Comparison of ENCODE assay signal across 13 cellular contexts in genomic region chr16:15618392-15618791, GRCh38. TPM values are rescaled to one million over a fixed set of nuclear protein-coding genes. Genes with fewer than 3 reads are reported as not detected.
DNase-seq lines count a peak whose midpoint lies in the region; ATAC-seq and TF ChIP-seq lines count a peak whose summit lies in the region.
"Had no signal": no experiment of that assay in that cellular context is flagged by ENCODE, and none has a peak within 500 bp of the region (broad histone marks: within the 10 kb centered on the region; RNA-seq: fewer than 3 reads in every experiment).

No MANE protein-coding gene starts in this region.

- ATAC-seq in left cardiac atrium (peak; percentile 44 to 81), T-cell (replicated peaks in 1 of 4) (no peak)
- no peak for ATAC-seq in stimulated activated memory B cell treated with anti-CD40 and anti-IgM and Interleukin-4, amounts not matched to agents 10 μg/mL and 1 μg/mL and 100 μg/mL, for 72 hours

- H3K4me3 Mint-ChIP-seq in T-cell = no peak overlapping the region
- no peak overlapping the region for H3K4me3 Mint-ChIP-seq in stimulated activated memory B cell treated with anti-CD40 and anti-IgM and Interleukin-4, amounts not matched to agents 10 μg/mL and 1 μg/mL and 100 μg/mL, for 72 hours
- H3K4me3 Mint-ChIP-seq: activated naive CD8-positive, alpha-beta T cell treated with anti-CD3 and anti-CD28 coated beads, Interleukin-2, amount 10 ng/mL, durations not matched to agents 7 days and 5 days had no signal

- intact Hi-C loops in left cardiac atrium (cut with DNase I) = no loop called here

- H3K4me3 ChIP-seq in right atrium auricular region (no peak overlapping the region), fibroblast of mammary gland (ENCODE audit: control insufficient read depth, low read depth, low read length) (no peak overlapping the region)
- H3K4me3 ChIP-seq: BLaER1 had no signal

- peak overlapping the region in 1 of 2 donors; percentile 33 for H3K27ac ChIP-seq in right atrium auricular region
- H3K27ac ChIP-seq: BLaER1 had no signal

- H3K36me3 ChIP-seq in right atrium auricular region = peaks cover 86% of the 10 kb centered on the region

- peak overlapping the region; percentile 32 to 41 for H3K27ac Mint-ChIP-seq in T-cell
- H3K27ac Mint-ChIP-seq in stimulated activated memory B cell treated with anti-CD40 and anti-IgM and Interleukin-4, amounts not matched to agents 10 μg/mL and 1 μg/mL and 100 μg/mL, for 72 hours = peak overlapping the region; percentile 50
- H3K27ac Mint-ChIP-seq: activated naive CD8-positive, alpha-beta T cell treated with anti-CD3 and anti-CD28 coated beads, Interleukin-2, amount 10 ng/mL, durations not matched to agents 7 days and 5 days had no signal

- peaks cover 59% of the 10 kb centered on the region for H3K36me3 Mint-ChIP-seq in T-cell
- peaks cover 59% of the 10 kb centered on the region for H3K36me3 Mint-ChIP-seq in stimulated activated memory B cell treated with anti-CD40 and anti-IgM and Interleukin-4, amounts not matched to agents 10 μg/mL and 1 μg/mL and 100 μg/mL, for 72 hours

- TF ChIP-seq CTCF in right atrium auricular region (IDR thresholded peaks at IDR 0.05) = no peak
- no peak for TF ChIP-seq CTCF in fibroblast of mammary gland (conservative IDR thresholded peaks at IDR 0.05; ENCODE audit: control insufficient read depth, insufficient read depth, low read depth, low read length)

- no peaks in the 10 kb centered on the region for H3K27me3 ChIP-seq in right atrium auricular region
- H3K27me3 ChIP-seq: BLaER1 had no signal

- H3K9me3 Mint-ChIP-seq in T-cell = no peaks in the 10 kb centered on the region
- no peaks in the 10 kb centered on the region for H3K9me3 Mint-ChIP-seq in stimulated activated memory B cell treated with anti-CD40 and anti-IgM and Interleukin-4, amounts not matched to agents 10 μg/mL and 1 μg/mL and 100 μg/mL, for 72 hours
- H3K9me3 Mint-ChIP-seq: activated naive CD8-positive, alpha-beta T cell treated with anti-CD3 and anti-CD28 coated beads, Interleukin-2, amount 10 ng/mL, durations not matched to agents 7 days and 5 days had no signal

- POLR2A ChIA-PET in T-cell (lab: Charles Lee) = no interaction called here

- CTCF ChIA-PET in T-cell (lab: Charles Lee) = no interaction called here

- DNase-seq in left cardiac atrium (no peak), right atrium auricular region (ENCODE audit: low spot score) (no peak), T-cell (no peak), fibroblast of mammary gland (ENCODE audit: low read depth) (peak; percentile 67), NCI-H1436 (lab: John Stamatoyannopoulos, UW) (no peak), NCI-H1417 treated with DMSO at 0.1 percent for 48 hours (lab: John Stamatoyannopoulos, UW) (no peak)
- DNase-seq in activated effector memory CD4-positive, alpha-beta T cell treated with anti-CD3 and anti-CD28 coated beads, Interleukin-2, amount 50 U/mL, for 16 hours = no peak
- DNase-seq: activated naive CD8-positive, alpha-beta T cell treated with anti-CD3 and anti-CD28 coated beads, Interleukin-2, amount 10 ng/mL, durations not matched to agents 7 days and 5 days; effector memory CD4-positive, alpha-beta T cell; NCI-H1417; trophoblast cell had no signal

- no peaks in the 10 kb centered on the region for H3K27me3 Mint-ChIP-seq in T-cell
- H3K27me3 Mint-ChIP-seq in stimulated activated memory B cell treated with anti-CD40 and anti-IgM and Interleukin-4, amounts not matched to agents 10 μg/mL and 1 μg/mL and 100 μg/mL, for 72 hours = no peaks in the 10 kb centered on the region
- H3K27me3 Mint-ChIP-seq: activated naive CD8-positive, alpha-beta T cell treated with anti-CD3 and anti-CD28 coated beads, Interleukin-2, amount 10 ng/mL, durations not matched to agents 7 days and 5 days had no signal

- no peaks in the 10 kb centered on the region for H3K9me3 ChIP-seq in right atrium auricular region
- H3K9me3 ChIP-seq: BLaER1 had no signal

- peaks cover 0 to 25% of the 10 kb centered on the region in 2 donors for H3K4me1 ChIP-seq in right atrium auricular region

- H3K4me1 Mint-ChIP-seq in T-cell = no peaks in the 10 kb centered on the region
- H3K4me1 Mint-ChIP-seq in stimulated activated memory B cell treated with anti-CD40 and anti-IgM and Interleukin-4, amounts not matched to agents 10 μg/mL and 1 μg/mL and 100 μg/mL, for 72 hours = no peaks in the 10 kb centered on the region
- H3K4me1 Mint-ChIP-seq: activated naive CD8-positive, alpha-beta T cell treated with anti-CD3 and anti-CD28 coated beads, Interleukin-2, amount 10 ng/mL, durations not matched to agents 7 days and 5 days had no signal

RNA-seq across cellular contexts. Expression of gene MARF1, which starts 24.6 kb away (rescaled TPM):
- total RNA-seq in left cardiac atrium (10 to 100 TPM; 39.5 to 50.9 TPM), right atrium auricular region (10 to 100 TPM; 17.1 to 24.8 TPM), T-cell (100 to 1,000 TPM; 151 to 180 (median 177) TPM)

RNA-seq across cellular contexts. Expression of gene NDE1, which starts 31.7 kb away (rescaled TPM):
- total RNA-seq in left cardiac atrium (10 to 100 TPM; 17.8 to 19.8 TPM), right atrium auricular region (10 to 100 TPM; 12.5 to 18.6 TPM), T-cell (100 to 1,000 TPM in 4 of 5 donors, 10 to 100 TPM in 1; 90.8 to 110 (median 103) TPM)

Comparison
In these comparisons a context has a peak if more than half of its experiments do, and no peak if none do; other contexts are left out.
1. ATAC-seq: peak in left cardiac atrium (2 of 2); none in T-cell (0 of 4) and stimulated activated memory B cell treated with anti-CD40 and anti-IgM and Interleukin-4, amounts not matched to agents 10 μg/mL and 1 μg/mL and 100 μg/mL, for 72 hours (single experiment).
2. RNA of gene NDE1, which starts 31.7 kb away (total RNA-seq): 90.8 to 110 TPM in T-cell; 17.8 to 19.8 TPM in left cardiac atrium and 12.5 to 18.6 TPM in right atrium auricular region; every median in the first group is over 4 times any median in the second.